In the genomic region with DNA sequence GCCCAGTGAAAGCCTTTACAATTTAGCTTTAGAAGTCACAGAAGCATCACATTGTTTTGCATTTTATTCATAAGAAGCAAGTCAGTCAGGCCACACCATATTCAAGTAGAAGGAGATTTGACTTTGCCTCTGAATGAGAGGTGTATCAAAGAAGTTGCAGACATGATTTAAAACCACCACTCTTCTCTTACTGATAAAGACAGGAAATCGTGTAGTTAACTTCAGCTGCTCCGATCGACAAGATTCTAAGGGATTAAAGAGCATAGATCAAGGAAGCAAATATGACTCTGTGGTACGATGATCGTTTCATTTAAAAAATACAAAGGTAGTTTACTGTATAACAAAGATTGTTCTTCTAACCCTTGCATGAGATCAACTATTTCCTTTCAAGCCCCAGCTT, we compare ENCODE assay signal across 14 cellular contexts.
DNase-seq lines count a peak whose midpoint lies in the region; ATAC-seq and TF ChIP-seq lines count a peak whose summit lies in the region.
"Had no signal": no experiment of that assay in that cellular context is flagged by ENCODE, and none has a peak within 500 bp of the region (broad histone marks: within the 10 kb centered on the region; RNA-seq: fewer than 3 reads in every experiment).

No MANE protein-coding gene starts in this region.

- H3K27ac Mint-ChIP-seq in activated T-cell treated with anti-CD3 and anti-CD28 coated beads, Interleukin-2, amount 50 U/mL, for 72 hours, result no peak overlapping the region
- H3K27ac Mint-ChIP-seq in CD4-positive, alpha-beta memory T cell, result peak overlapping the region in 1 of 7 donors; percentile 66
- H3K27ac Mint-ChIP-seq in naive thymus-derived CD8-positive, alpha-beta T cell, result peak overlapping the region; percentile 16 to 88 (median 64)
- H3K27ac Mint-ChIP-seq: HFFc6 had no signal

- H3K4me1 Mint-ChIP-seq in activated T-cell treated with anti-CD3 and anti-CD28 coated beads, Interleukin-2, amount 50 U/mL, for 72 hours (ENCODE audit: low read depth), result peaks cover 11% of the 10 kb centered on the region
- H3K4me1 Mint-ChIP-seq in CD4-positive, alpha-beta memory T cell, result peaks cover 3 to 11% (median 7%) of the 10 kb centered on the region in 4 donors
- peaks cover 3 to 16% (median 11%) of the 10 kb centered on the region in 4 donors for H3K4me1 Mint-ChIP-seq in naive thymus-derived CD8-positive, alpha-beta T cell

- no peak overlapping the region for H2AFZ ChIP-seq in OCI-LY1 (ENCODE audit: low read length)

- no peaks in the 10 kb centered on the region for H3K36me3 Mint-ChIP-seq in activated T-cell treated with anti-CD3 and anti-CD28 coated beads, Interleukin-2, amount 50 U/mL, for 72 hours (ENCODE audit: insufficient read depth in 2 of 2)
- H3K36me3 Mint-ChIP-seq in CD4-positive, alpha-beta memory T cell, result peaks cover 0 to 4% of the 10 kb centered on the region in 2 donors
- no peaks in the 10 kb centered on the region for H3K36me3 Mint-ChIP-seq in naive thymus-derived CD8-positive, alpha-beta T cell

- no peak for TF ChIP-seq CTCF in OCI-LY1 (IDR thresholded peaks at IDR 0.05; ENCODE audit: low read length)

- peaks cover 12% of the 10 kb centered on the region for H3K27me3 Mint-ChIP-seq in activated T-cell treated with anti-CD3 and anti-CD28 coated beads, Interleukin-2, amount 50 U/mL, for 72 hours (ENCODE audit: low read depth)
- no peaks in the 10 kb centered on the region for H3K27me3 Mint-ChIP-seq in CD4-positive, alpha-beta memory T cell
- H3K27me3 Mint-ChIP-seq in naive thymus-derived CD8-positive, alpha-beta T cell, result no peaks in the 10 kb centered on the region

- no peaks in the 10 kb centered on the region for H3K36me3 ChIP-seq in CD4-positive, alpha-beta memory T cell (ENCODE audit: insufficient read depth, low read length)
- no peaks in the 10 kb centered on the region for H3K36me3 ChIP-seq in OCI-LY1 (ENCODE audit: insufficient read depth, low read length)
- H3K36me3 ChIP-seq: BLaER1 treated with 17β-estradiol and CSF1 and Interleukin-3, amounts not matched to agents 10 nM and 100 nM had no signal

- H3K4me3 ChIP-seq in CD4-positive, alpha-beta memory T cell (ENCODE audit: low read length in 2 of 2), result no peak overlapping the region
- no peak overlapping the region for H3K4me3 ChIP-seq in OCI-LY1 (ENCODE audit: low read depth, low read length, poor library complexity, severe bottlenecking)
- H3K4me3 ChIP-seq: BLaER1 treated with 17β-estradiol and CSF1 and Interleukin-3, amounts not matched to agents 10 nM and 100 nM had no signal

- POLR2A ChIA-PET in CD4-positive, alpha-beta memory T cell (lab: Charles Lee; ENCODE audit: partially characterized antibody), result no interaction called here
- POLR2A ChIA-PET in naive thymus-derived CD8-positive, alpha-beta T cell (lab: Charles Lee), result no interaction called here

- H3K4me1 ChIP-seq in CD4-positive, alpha-beta memory T cell (ENCODE audit: insufficient read depth, low read length), result no peaks in the 10 kb centered on the region
- H3K4me1 ChIP-seq in OCI-LY1 (ENCODE audit: insufficient read depth, low read length, severe bottlenecking), result no peaks in the 10 kb centered on the region
- H3K4me1 ChIP-seq: BLaER1 treated with 17β-estradiol and CSF1 and Interleukin-3, amounts not matched to agents 10 nM and 100 nM had no signal

- ATAC-seq in activated T-cell treated with anti-CD3 and anti-CD28 coated beads, Interleukin-2, amount 50 U/mL, for 72 hours (replicated peaks in 1 of 2), result no peak
- ATAC-seq in naive thymus-derived CD8-positive, alpha-beta T cell, result peak; percentile 28 to 36
- ATAC-seq in sciatic nerve (no peak), GM19023 (IDR thresholded peaks at IDR 0.05; ENCODE audit: unreplicated experiment) (no peak)

- intact Hi-C loops in CD4-positive, alpha-beta memory T cell (cut with micrococcal nuclease), result loop anchor here (10.0 kb wide), 1 partner anchor 161 kb away; no protein-coding TSS in a partner anchor
- intact Hi-C loops in sciatic nerve (cut with DNase I), result no loop called here

- peak overlapping the region; percentile 6 to 59 for H3K4me3 Mint-ChIP-seq in activated T-cell treated with anti-CD3 and anti-CD28 coated beads, Interleukin-2, amount 50 U/mL, for 72 hours
- peak overlapping the region; percentile 8 to 72 (median 44) for H3K4me3 Mint-ChIP-seq in CD4-positive, alpha-beta memory T cell
- peak overlapping the region; percentile 20 to 64 (median 58) for H3K4me3 Mint-ChIP-seq in naive thymus-derived CD8-positive, alpha-beta T cell
- H3K4me3 Mint-ChIP-seq: HFFc6 had no signal

- DNase-seq in activated T-cell treated with anti-CD3 and anti-CD28 coated beads, Interleukin-2, amount 50 U/mL, for 72 hours, result no peak
- DNase-seq in activated T-cell treated with anti-CD3 and anti-CD28 coated beads for 4 hours, result no peak
- DNase-seq in CD4-positive, alpha-beta memory T cell, result no peak
- DNase-seq in naive thymus-derived CD8-positive, alpha-beta T cell, result peak in 3 of 10 donors; percentile 4 to 14 (median 11)
- DNase-seq in sciatic nerve (ENCODE audit: low spot score), result no peak
- DNase-seq: DMS79 treated with DMSO at 0.1 percent for 48 hours, HFFc6, KBM-7, NCI-H1105 treated with DMSO at 0.1 percent for 48 hours, NCI-H1694, Right ventricle myocardium superior had no signal

- no peak overlapping the region for H3K9ac ChIP-seq in OCI-LY1 (ENCODE audit: low read length)
- H3K9ac ChIP-seq: BLaER1 treated with 17β-estradiol and CSF1 and Interleukin-3, amounts not matched to agents 10 nM and 100 nM had no signal

- H3K9me3 Mint-ChIP-seq in activated T-cell treated with anti-CD3 and anti-CD28 coated beads, Interleukin-2, amount 50 U/mL, for 72 hours, result peaks cover 0 to 3% of the 10 kb centered on the region in 2 donors
- no peaks in the 10 kb centered on the region for H3K9me3 Mint-ChIP-seq in CD4-positive, alpha-beta memory T cell
- H3K9me3 Mint-ChIP-seq in naive thymus-derived CD8-positive, alpha-beta T cell, result no peaks in the 10 kb centered on the region

- CTCF ChIA-PET in CD4-positive, alpha-beta memory T cell (lab: Charles Lee; ENCODE audit: partially characterized antibody), result interaction anchor here (1.2 kb wide), 1 partner anchor 16 kb away, joined by 3 read pairs; no protein-coding TSS in a partner anchor

- no peaks in the 10 kb centered on the region for H3K9me3 ChIP-seq in CD4-positive, alpha-beta memory T cell (ENCODE audit: control insufficient read depth in 1 of 2, low read length in 2 of 2)
- H3K9me3 ChIP-seq in OCI-LY1 (ENCODE audit: low read length), result no peaks in the 10 kb centered on the region
- H3K9me3 ChIP-seq: BLaER1 treated with 17β-estradiol and CSF1 and Interleukin-3, amounts not matched to agents 10 nM and 100 nM had no signal

- no peaks in the 10 kb centered on the region for H4K20me1 ChIP-seq in OCI-LY1 (ENCODE audit: insufficient read depth, low read length)

- no peaks in the 10 kb centered on the region for H3K27me3 ChIP-seq in CD4-positive, alpha-beta memory T cell (ENCODE audit: insufficient read depth, low read length)
- H3K27me3 ChIP-seq in OCI-LY1 (ENCODE audit: insufficient read depth, low read length), result no peaks in the 10 kb centered on the region

- no peaks in the 10 kb centered on the region for H3K9me2 ChIP-seq in OCI-LY1 (ENCODE audit: low read depth, low read length)

- H3K27ac ChIP-seq in CD4-positive, alpha-beta memory T cell (ENCODE audit: low read depth, low read length), result no peak overlapping the region
- peak overlapping the region; percentile 15 for H3K27ac ChIP-seq in OCI-LY1 (ENCODE audit: low read depth, low read length, poor library complexity, severe bottlenecking)
- H3K27ac ChIP-seq: BLaER1 treated with 17β-estradiol and CSF1 and Interleukin-3, amounts not matched to agents 10 nM and 100 nM had no signal

- no peak overlapping the region for H3K4me2 ChIP-seq in OCI-LY1 (ENCODE audit: low read length)
- H3K4me2 ChIP-seq: BLaER1 treated with 17β-estradiol and CSF1 and Interleukin-3, amounts not matched to agents 10 nM and 100 nM had no signal

- H3F3A ChIP-seq in OCI-LY1 (ENCODE audit: insufficient read depth, low read length), result no peaks in the 10 kb centered on the region

- H3K79me2 ChIP-seq in OCI-LY1 (ENCODE audit: insufficient read depth, low read length), result no peaks in the 10 kb centered on the region

Comparison
In these comparisons a context has a peak if more than half of its experiments do, and no peak if none do; other contexts are left out.
1. ATAC-seq: peak in naive thymus-derived CD8-positive, alpha-beta T cell (2 of 2); none in activated T-cell treated with anti-CD3 and anti-CD28 coated beads, Interleukin-2, amount 50 U/mL, for 72 hours (0 of 2), sciatic nerve (single experiment) and GM19023 (single experiment).
2. Peak in every context shown above with its lines, with median percentiles within 50 percentile points of each other: H3K4me3 Mint-ChIP-seq.